10 cellular contexts compared by ENCODE assay signal in genomic region chr7:150447966-150448788, GRCh38. TPM values are rescaled to one million over a fixed set of nuclear protein-coding genes. Genes with fewer than 3 reads are reported as not detected.
DNase-seq lines count a peak whose midpoint lies in the region; ATAC-seq and TF ChIP-seq lines count a peak whose summit lies in the region.
"Had no signal": no experiment of that assay in that cellular context is flagged by ENCODE, and none has a peak within 500 bp of the region (broad histone marks: within the 10 kb centered on the region; RNA-seq: fewer than 3 reads in every experiment).

No MANE protein-coding gene starts in this region.

- H3K9me3 ChIP-seq in CD4-positive, alpha-beta memory T cell (ENCODE audit: control insufficient read depth in 1 of 2, low read length in 2 of 2) = no peaks in the 10 kb centered on the region
- no peaks in the 10 kb centered on the region for H3K9me3 ChIP-seq in Loucy (ENCODE audit: insufficient read depth, low read depth, low read length)
- no peaks in the 10 kb centered on the region for H3K9me3 ChIP-seq in esophagus muscularis mucosa
- H3K9me3 ChIP-seq in Peyer's patch = no peaks in the 10 kb centered on the region

- peak overlapping the region; percentile 21 for H3K4me2 ChIP-seq in Loucy (ENCODE audit: low read depth, low read length, poor library complexity, severe bottlenecking)

- H3K27ac ChIP-seq in CD4-positive, alpha-beta memory T cell (ENCODE audit: low read depth, low read length) = peak overlapping the region; percentile 84
- H3K27ac ChIP-seq in esophagus muscularis mucosa (replicated peaks in 1 of 4) (no peak overlapping the region), Peyer's patch (peak overlapping the region in 2 of 4 donors; percentile 76 to 79)

- intact Hi-C loops in CD4-positive, alpha-beta memory T cell (cut with micrococcal nuclease) = loop anchor here (1.0 to 2.0 kb wide), 6 partner anchors 120 to 429 kb away; no protein-coding TSS in a partner anchor
- intact Hi-C loops in esophagus muscularis mucosa (cut with DNase I) = no loop called here

- H3K4me1 Mint-ChIP-seq in CD4-positive, alpha-beta memory T cell = peaks cover 30 to 58% (median 40%) of the 10 kb centered on the region in 4 donors

- no peaks in the 10 kb centered on the region for H3K79me2 ChIP-seq in Loucy (ENCODE audit: insufficient read depth, low read length)

- H3K27me3 ChIP-seq in CD4-positive, alpha-beta memory T cell (ENCODE audit: insufficient read depth, low read length) = no peaks in the 10 kb centered on the region
- H3K27me3 ChIP-seq in Loucy (ENCODE audit: insufficient read depth, low read length, poor library complexity, severe bottlenecking) (no peaks in the 10 kb centered on the region), esophagus muscularis mucosa (peaks cover 0 to 22% (median 0%) of the 10 kb centered on the region in 4 donors), Peyer's patch (no peaks in the 10 kb centered on the region)

- ATAC-seq in GM19324 (IDR thresholded peaks at IDR 0.05; ENCODE audit: low FRiP score, unreplicated experiment) (peak; percentile 24), GM19035 (IDR thresholded peaks at IDR 0.05; ENCODE audit: unreplicated experiment) (no peak), HG03520 (IDR thresholded peaks at IDR 0.05; ENCODE audit: unreplicated experiment) (no peak), HG03039 (IDR thresholded peaks at IDR 0.05; ENCODE audit: unreplicated experiment) (no peak)

- CTCF ChIA-PET in CD4-positive, alpha-beta memory T cell (lab: Charles Lee; ENCODE audit: partially characterized antibody) = interaction anchor here (0.7 to 10.5 kb wide), 51 partner anchors 27 to 429 kb away, joined by 3 to 146 read pairs (median 5); partner anchors contain the start of genes GIMAP1, GIMAP2, GIMAP4 and GIMAP5

- TF ChIP-seq CTCF in Loucy (conservative IDR thresholded peaks at IDR 0.05; ENCODE audit: low read length) = no peak
- TF ChIP-seq CTCF in esophagus muscularis mucosa (IDR thresholded peaks at IDR 0.05) = no peak
- TF ChIP-seq CTCF in Peyer's patch (IDR thresholded peaks at IDR 0.05) = no peak

- no peaks in the 10 kb centered on the region for H3F3A ChIP-seq in Loucy (ENCODE audit: low read depth)

- TF ChIP-seq POLR2A in esophagus muscularis mucosa (IDR thresholded peaks at IDR 0.05; ENCODE audit: low read depth) = no peak
- no peak for TF ChIP-seq POLR2A in Peyer's patch (IDR thresholded peaks at IDR 0.05)

- H3K4me1 ChIP-seq in CD4-positive, alpha-beta memory T cell (ENCODE audit: insufficient read depth, low read length) = peaks cover 45% of the 10 kb centered on the region
- H3K4me1 ChIP-seq in Loucy (ENCODE audit: insufficient read depth, low read length, poor library complexity, severe bottlenecking) (peaks cover 60% of the 10 kb centered on the region), esophagus muscularis mucosa (peaks cover 12 to 17% (median 13%) of the 10 kb centered on the region in 4 donors), Peyer's patch (peaks cover 0 to 9% (median 6%) of the 10 kb centered on the region in 4 donors)

- no peak for TF ChIP-seq EP300 in esophagus muscularis mucosa (IDR thresholded peaks at IDR 0.05)

- peak overlapping the region; percentile 78 to 100 (median 100) for H3K4me3 Mint-ChIP-seq in CD4-positive, alpha-beta memory T cell

- no peaks in the 10 kb centered on the region for H4K20me1 ChIP-seq in Loucy (ENCODE audit: insufficient read depth, low read length, poor library complexity, severe bottlenecking)

- H3K9ac ChIP-seq in Loucy (ENCODE audit: low read depth, low read length, poor library complexity, severe bottlenecking) = peak overlapping the region; percentile 53

- peak in 2 of 5 donors; percentile 34 to 58 for DNase-seq in CD4-positive, alpha-beta memory T cell
- DNase-seq in esophagus muscularis mucosa (ENCODE audit: extremely low spot score) (peak; percentile 74), Peyer's patch (no peak)
- DNase-seq: cerebellar nuclear complex had no signal

- peak overlapping the region; percentile 84 to 98 (median 96) for H3K27ac Mint-ChIP-seq in CD4-positive, alpha-beta memory T cell

- WGBS in esophagus muscularis mucosa = 78% methylated on average over 32 of the region's 32 CpGs

- H3K9me2 ChIP-seq in Loucy (replicated peaks; ENCODE audit: low read depth, low read length) = no peaks in the 10 kb centered on the region

- peaks cover 5 to 24% of the 10 kb centered on the region in 2 donors for H3K36me3 Mint-ChIP-seq in CD4-positive, alpha-beta memory T cell

- no peaks in the 10 kb centered on the region for H3K27me3 Mint-ChIP-seq in CD4-positive, alpha-beta memory T cell

- no peaks in the 10 kb centered on the region for H3K36me3 ChIP-seq in CD4-positive, alpha-beta memory T cell (ENCODE audit: insufficient read depth, low read length)
- H3K36me3 ChIP-seq in Loucy (ENCODE audit: insufficient read depth, low read length) (no peaks in the 10 kb centered on the region), esophagus muscularis mucosa (no peaks in the 10 kb centered on the region), Peyer's patch (no peaks in the 10 kb centered on the region)

- POLR2A ChIA-PET in CD4-positive, alpha-beta memory T cell (lab: Charles Lee; ENCODE audit: partially characterized antibody) = interaction anchor here (0.6 to 31.1 kb wide), 35 partner anchors 9 to 428 kb away, joined by 3 to 1079 read pairs (median 9); partner anchors contain the start of genes GIMAP1, GIMAP2, GIMAP4 and GIMAP5

- H3K4me3 ChIP-seq in CD4-positive, alpha-beta memory T cell (ENCODE audit: low read length in 2 of 2) = peak overlapping the region in 1 of 2 donors; percentile 36
- H3K4me3 ChIP-seq in Loucy (ENCODE audit: low read length, poor library complexity, severe bottlenecking) (no peak overlapping the region), esophagus muscularis mucosa (no peak overlapping the region), Peyer's patch (no peak overlapping the region)

- peaks cover 0 to 3% (median 0%) of the 10 kb centered on the region in 8 donors for H3K9me3 Mint-ChIP-seq in CD4-positive, alpha-beta memory T cell

- peak overlapping the region; percentile 75 for H2AFZ ChIP-seq in Loucy (ENCODE audit: low read length)

RNA-seq across cellular contexts. Expression of gene GIMAP8, which starts 2.3 kb away (rescaled TPM):
- total RNA-seq in CD4-positive, alpha-beta memory T cell = 10 to 100 TPM; 59.0 to 62.5 TPM
- polyA plus RNA-seq in CD4-positive, alpha-beta memory T cell = 10 to 100 TPM in 1 of 2 donors, 1 to 10 TPM in 1; 9.8 to 39.9 TPM
- 10 to 100 TPM in 3 of 4 donors, 1 to 10 TPM in 1; 7.1 to 18.5 (median 15.4) TPM for total RNA-seq in esophagus muscularis mucosa
- total RNA-seq in Peyer's patch = 10 to 100 TPM in 1 of 4 donors, 1 to 10 TPM in 2, under 1 TPM in 1; 0.88 to 19.8 (median 5.2) TPM
- total RNA-seq: fibroblast of villous mesenchyme had no signal
